Comparison of ENCODE assay signal across 28 cellular contexts in the genomic region with DNA sequence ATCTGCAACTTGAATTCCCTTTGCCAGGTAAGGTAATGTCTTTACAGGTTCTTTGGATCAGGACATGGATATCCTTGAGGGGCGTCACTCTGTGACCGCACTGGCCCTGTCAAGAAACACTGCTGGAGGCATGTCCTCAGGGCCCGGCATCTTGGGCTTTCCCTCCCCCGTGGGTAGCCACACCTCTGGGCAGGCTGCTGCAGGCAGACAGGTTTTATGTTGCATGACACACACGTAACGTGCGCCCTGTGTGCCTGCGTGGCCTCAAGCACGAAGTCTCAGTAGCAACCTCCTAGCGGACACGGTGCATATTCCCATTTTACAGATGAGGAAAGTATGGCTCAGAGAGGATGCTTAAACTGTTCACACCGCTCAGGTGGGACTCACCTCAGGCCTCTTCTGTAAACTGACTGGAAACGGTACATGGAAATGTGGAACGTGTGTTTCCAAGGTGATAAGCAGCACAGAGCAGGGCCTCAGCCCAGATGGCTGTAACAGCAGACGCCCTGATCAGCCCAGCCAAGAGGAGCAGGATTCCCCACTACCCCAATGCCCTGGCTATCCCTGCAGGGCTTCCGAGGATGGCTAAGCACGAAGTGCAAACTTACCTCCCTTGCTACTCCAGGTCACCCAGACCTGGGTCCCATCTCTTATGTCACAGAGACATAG.
"Had no signal": no experiment of that assay in that cellular context is flagged by ENCODE, and none has a peak within 500 bp of the region (broad histone marks: within the 10 kb centered on the region; RNA-seq: fewer than 3 reads in every experiment).

No MANE protein-coding gene starts in this region.

- H3K4me1 ChIP-seq: breast epithelium, colonic mucosa, lower lobe of right lung, prostate gland, upper lobe of left lung had no signal

- H3K4me1 Mint-ChIP-seq: activated naive CD4-positive, alpha-beta T cell treated with anti-CD3 and anti-CD28 coated beads, Interleukin-2, amount 50 U/mL, for 24 hours; activated naive CD8-positive, alpha-beta T cell treated with anti-CD3 and anti-CD28 coated beads, Interleukin-2, amount 50 U/mL, for 24 hours; nephron; T-helper 17 cell had no signal

- H3K36me3 Mint-ChIP-seq: activated CD4-positive, alpha-beta memory T cell treated with anti-CD3 and anti-CD28 coated beads for 36 hours; activated naive CD4-positive, alpha-beta T cell treated with anti-CD3 and anti-CD28 coated beads, Interleukin-2, amount 50 U/mL, for 24 hours had no signal

- H3K27me3 Mint-ChIP-seq: activated CD4-positive, alpha-beta memory T cell treated with anti-CD3 and anti-CD28 coated beads for 36 hours; activated naive CD4-positive, alpha-beta T cell treated with anti-CD3 and anti-CD28 coated beads, Interleukin-2, amount 50 U/mL, for 24 hours; activated naive CD8-positive, alpha-beta T cell treated with anti-CD3 and anti-CD28 coated beads, Interleukin-2, amount 50 U/mL, for 24 hours; activated T-cell treated with anti-CD3 and anti-CD28 coated beads, Interleukin-2, amount 50 U/mL, for 24 hours; T-helper 17 cell had no signal

- H3K9me3 ChIP-seq: colonic mucosa, ovary, prostate gland, thoracic aorta had no signal

- ATAC-seq: activated CD4-positive, CD25-positive, alpha-beta regulatory T cell treated with anti-CD3 and anti-CD28 coated beads, Interleukin-2, amount 50 U/mL, for 24 hours; activated naive CD8-positive, alpha-beta T cell treated with anti-CD3 and anti-CD28 coated beads, Interleukin-2, amount 50 U/mL, for 24 hours; left lobe of liver; lower lobe of right lung; SK-N-SH treated with all-trans-retinoic acid at 6 μM for 48 hours; T-helper 17 cell had no signal

- H3K27me3 ChIP-seq: colonic mucosa, dorsolateral prefrontal cortex, ovary, upper lobe of left lung had no signal

- DNase-seq: activated CD4-positive, alpha-beta memory T cell treated with anti-CD3 and anti-CD28 coated beads for 36 hours; activated CD4-positive, alpha-beta T cell treated with anti-CD3 and anti-CD28 coated beads for 48 hours; activated CD8-positive, alpha-beta memory T cell treated with anti-CD3 and anti-CD28 coated beads, Interleukin-2, amount 50 U/mL, for 4 hours; activated gamma-delta T cell; activated naive CD8-positive, alpha-beta T cell treated with anti-CD3 and anti-CD28 coated beads, Interleukin-2, amount 50 U/mL, for 24 hours; activated T-cell treated with anti-CD3 and anti-CD28 coated beads, Interleukin-2, amount 50 U/mL, for 24 hours; amygdala; colonic mucosa; effector memory CD4-positive, alpha-beta T cell; glutamatergic neuron; lower lobe of right lung; mesenchymal stem cell; ovary; retina; stimulated activated naive CD4-positive, alpha-beta T cell treated with Interleukin-2 at 50 U/mL for 16 hours; T-helper 17 cell; T1000; WERI-Rb-1 had no signal

- H3K36me3 ChIP-seq: breast epithelium, colonic mucosa, lower lobe of right lung, ovary, prostate gland, thoracic aorta, upper lobe of left lung, WERI-Rb-1 had no signal

- H3K4me3 ChIP-seq: breast epithelium, colonic mucosa, dorsolateral prefrontal cortex, lower lobe of right lung, ovary, prostate gland, thoracic aorta, upper lobe of left lung had no signal

- H3K27ac Mint-ChIP-seq: activated CD4-positive, alpha-beta memory T cell treated with anti-CD3 and anti-CD28 coated beads for 36 hours; activated naive CD4-positive, alpha-beta T cell treated with anti-CD3 and anti-CD28 coated beads, Interleukin-2, amount 50 U/mL, for 24 hours; activated naive CD8-positive, alpha-beta T cell treated with anti-CD3 and anti-CD28 coated beads, Interleukin-2, amount 50 U/mL, for 24 hours; activated T-cell treated with anti-CD3 and anti-CD28 coated beads, Interleukin-2, amount 50 U/mL, for 24 hours; nephron; T-helper 17 cell had no signal

- H3K4me3 Mint-ChIP-seq: activated CD4-positive, alpha-beta memory T cell treated with anti-CD3 and anti-CD28 coated beads for 36 hours; activated naive CD4-positive, alpha-beta T cell treated with anti-CD3 and anti-CD28 coated beads, Interleukin-2, amount 50 U/mL, for 24 hours; activated naive CD8-positive, alpha-beta T cell treated with anti-CD3 and anti-CD28 coated beads, Interleukin-2, amount 50 U/mL, for 24 hours; activated T-cell treated with anti-CD3 and anti-CD28 coated beads, Interleukin-2, amount 50 U/mL, for 24 hours; nephron; T-helper 17 cell had no signal

- H3K27ac ChIP-seq: breast epithelium, colonic mucosa, dorsolateral prefrontal cortex, lower lobe of right lung, ovary, prostate gland, thoracic aorta, upper lobe of left lung, WERI-Rb-1 had no signal
